ENCODE assay signal across 21 cellular contexts in the genomic region with DNA sequence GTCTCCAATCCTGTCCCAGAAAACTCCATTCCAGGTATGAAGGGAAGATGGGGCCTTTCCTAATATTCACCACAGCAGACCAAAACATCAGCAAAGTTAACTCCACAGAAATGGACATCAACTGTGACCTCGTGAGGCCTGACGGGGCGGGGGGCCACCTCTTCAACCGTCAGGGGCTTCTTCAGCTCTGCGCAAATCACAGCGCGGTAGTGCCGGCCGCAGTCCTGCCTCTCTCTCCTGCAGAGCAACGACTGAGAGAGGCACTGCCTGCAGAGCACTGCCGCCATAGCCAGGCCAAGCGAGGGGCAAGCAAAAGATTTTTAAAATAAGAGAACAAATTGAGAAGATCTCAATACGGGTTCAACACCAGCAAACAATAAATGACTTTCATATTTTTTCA.
DNase-seq lines count a peak whose midpoint lies in the region; ATAC-seq, FAIRE-seq and TF ChIP-seq lines count a peak whose summit lies in the region.
"Had no signal": no experiment of that assay in that cellular context is flagged by ENCODE, and none has a peak within 500 bp of the region (broad histone marks: within the 10 kb centered on the region; RNA-seq: fewer than 3 reads in every experiment).

No MANE protein-coding gene starts in this region.

- 91 to 94% (median 91%) methylated on average over 13 of the region's 13 CpGs for WGBS in spleen, 5 donors

- no peaks in the 10 kb centered on the region for H3K9me3 ChIP-seq in RWPE2 (ENCODE audit: severe bottlenecking)
- no peaks in the 10 kb centered on the region for H3K9me3 ChIP-seq in kidney (ENCODE audit: control insufficient read depth in 1 of 2, low read length in 2 of 2)
- H3K9me3 ChIP-seq in spleen, result peaks cover 0 to 17% (median 0%) of the 10 kb centered on the region in 8 donors
- H3K9me3 ChIP-seq: BE2C, BLaER1 had no signal

- no peak for FAIRE-seq in kidney (lab: Jason Lieb, UNC)
- FAIRE-seq: A204.1, D721Med, G401.6, GM12891, GM18507 had no signal

- no peaks in the 10 kb centered on the region for H3K27me3 ChIP-seq in RWPE2 (ENCODE audit: insufficient read depth, poor library complexity, severe bottlenecking)
- H3K27me3 ChIP-seq in spleen (replicated peaks in 1 of 7), result no peaks in the 10 kb centered on the region
- H3K27me3 ChIP-seq in brain microvascular endothelial cell (replicated peaks), result no peaks in the 10 kb centered on the region
- H3K27me3 ChIP-seq: BE2C, BLaER1 had no signal

- no peaks in the 10 kb centered on the region for H3K36me3 ChIP-seq in RWPE2 (ENCODE audit: low read depth)
- no peaks in the 10 kb centered on the region for H3K36me3 ChIP-seq in kidney (ENCODE audit: control insufficient read depth in 1 of 2, insufficient read depth in 2 of 2, low read length in 2 of 2)
- no peaks in the 10 kb centered on the region for H3K36me3 ChIP-seq in spleen
- H3K36me3 ChIP-seq in brain microvascular endothelial cell (replicated peaks), result no peaks in the 10 kb centered on the region
- H3K36me3 ChIP-seq: BE2C, BLaER1 had no signal

- no peak overlapping the region for H3K9ac ChIP-seq in kidney (ENCODE audit: low read length in 2 of 2)
- H3K9ac ChIP-seq: BLaER1 had no signal

- H3K4me3 ChIP-seq in RWPE2 (ENCODE audit: severe bottlenecking) (no peak overlapping the region), kidney (ENCODE audit: low read length in 2 of 2) (no peak overlapping the region), spleen (no peak overlapping the region), brain microvascular endothelial cell (ENCODE audit: low read depth, low read length) (no peak overlapping the region)
- H3K4me3 ChIP-seq: BLaER1 had no signal

- intact Hi-C loops in kidney (cut with DNase I) (no loop called here), spleen (cut with DNase I; ENCODE audit: low total_unique reads) (no loop called here)

- in situ Hi-C loops in brain microvascular endothelial cell (cut with HindIII; ENCODE audit: low pct_ligation_motif_present, low sequenced_read_pairs), result no loop called here

- no peak for TF ChIP-seq CTCF in RWPE2 (IDR thresholded peaks at IDR 0.05; ENCODE audit: poor library complexity, severe bottlenecking)
- no peak for TF ChIP-seq CTCF in kidney (IDR thresholded peaks at IDR 0.05; ENCODE audit: borderline replicate concordance, extremely low read depth, insufficient read depth)
- TF ChIP-seq CTCF in spleen (IDR thresholded peaks at IDR 0.05 in 8 of 11, conservative IDR thresholded peaks at IDR 0.05 in 3 of 11), result no peak
- TF ChIP-seq CTCF in brain microvascular endothelial cell (IDR thresholded peaks at IDR 0.05; ENCODE audit: low read depth, low read length, missing control alignments), result no peak

- H3K27ac ChIP-seq in RWPE2 (ENCODE audit: poor library complexity, severe bottlenecking), result no peak overlapping the region
- no peak overlapping the region for H3K27ac ChIP-seq in kidney (ENCODE audit: low read depth in 2 of 2, low read length in 2 of 2)
- H3K27ac ChIP-seq in spleen, result no peak overlapping the region
- H3K27ac ChIP-seq in brain microvascular endothelial cell, result no peak overlapping the region
- H3K27ac ChIP-seq: BLaER1 had no signal

- DNase-seq in RWPE2 (ENCODE audit: low spot score) (peak; percentile 32), kidney (peak; percentile 59), spleen (peak; percentile 51), brain microvascular endothelial cell (no peak)
- DNase-seq: 8988T; ACHN; BE2C; C1 segment of cervical spinal cord; CD4-positive, CD25-positive, alpha-beta regulatory T cell; CD8-positive, alpha-beta memory T cell; COR-L47; DMS79 treated with DMSO at 0.1 percent for 48 hours; GF-D8 had no signal

- TF ChIP-seq POLR2A in spleen (IDR thresholded peaks at IDR 0.05), result no peak

- H3K4me1 ChIP-seq in RWPE2 (ENCODE audit: insufficient read depth, poor library complexity, severe bottlenecking) (no peaks in the 10 kb centered on the region), kidney (ENCODE audit: control insufficient read depth in 1 of 2, insufficient read depth in 1 of 2, low read depth in 1 of 2, low read length in 2 of 2) (peaks cover 0 to 7% of the 10 kb centered on the region in 2 donors), spleen (no peaks in the 10 kb centered on the region)
- H3K4me1 ChIP-seq: BE2C, BLaER1 had no signal

- ATAC-seq in RWPE2 (ENCODE audit: low read depth), result no peak
- no peak for ATAC-seq in GM21723 (IDR thresholded peaks at IDR 0.05; ENCODE audit: unreplicated experiment)
- no peak for ATAC-seq in GM21367 (IDR thresholded peaks at IDR 0.05; ENCODE audit: unreplicated experiment)
